In genomic region chr7:31882187-31882586, GRCh38 we compare ENCODE assay signal across 12 cellular contexts.
DNase-seq lines count a peak whose midpoint lies in the region; ATAC-seq and TF ChIP-seq lines count a peak whose summit lies in the region.
"Had no signal": no experiment of that assay in that cellular context is flagged by ENCODE, and none has a peak within 500 bp of the region (broad histone marks: within the 10 kb centered on the region; RNA-seq: fewer than 3 reads in every experiment).

No MANE protein-coding gene starts in this region.

- H4K20me1 ChIP-seq in hepatocyte (ENCODE audit: insufficient read depth, poor library complexity, severe bottlenecking) = no peaks in the 10 kb centered on the region

- peak; percentile 37 for ATAC-seq in foreskin keratinocyte

- no peak overlapping the region for H3K27ac ChIP-seq in foreskin keratinocyte
- H3K27ac ChIP-seq in hepatocyte = no peak overlapping the region

- H3K79me2 ChIP-seq in hepatocyte = no peaks in the 10 kb centered on the region

- TF ChIP-seq CTCF in Calu3 (IDR thresholded peaks at IDR 0.05; ENCODE audit: unreplicated experiment) (peak; percentile 52), foreskin keratinocyte (conservative IDR thresholded peaks at IDR 0.05) (peak; percentile 20), osteocyte (IDR thresholded peaks at IDR 0.05) (peak; percentile 39), hepatocyte (IDR thresholded peaks at IDR 0.05; ENCODE audit: poor library complexity) (no peak)

- H3K4me2 ChIP-seq in hepatocyte = no peak overlapping the region

- H3K9me3 Mint-ChIP-seq in Calu3 (ENCODE audit: low read depth, unreplicated experiment) = peaks cover 2% of the 10 kb centered on the region
- H3K9me3 Mint-ChIP-seq in osteocyte (ENCODE audit: unreplicated experiment) = no peaks in the 10 kb centered on the region

- H3K9me3 ChIP-seq in hepatocyte (ENCODE audit: low read depth) = no peaks in the 10 kb centered on the region

- intact Hi-C loops in Calu3 (cut with micrococcal nuclease; ENCODE audit: unreplicated experiment) = no loop called here

- H3K27ac Mint-ChIP-seq in Calu3 (ENCODE audit: unreplicated experiment) = no peak overlapping the region
- H3K27ac Mint-ChIP-seq in osteocyte (ENCODE audit: unreplicated experiment) = peak overlapping the region; percentile 89
- H3K27ac Mint-ChIP-seq: CD4-positive, alpha-beta memory T cell; stimulated activated naive CD8-positive, alpha-beta T cell treated with anti-CD3 and anti-CD28 coated beads, Interleukin-15, Interleukin-2, amounts not matched to agents 100 ng/mL and 50 ng/mL, for 24 hours had no signal

- CTCF ChIA-PET in Calu3 (lab: Charles Lee) = interaction anchor here (0.6 to 0.8 kb wide), 2 partner anchors 17 to 57 kb away, joined by 3 read pairs; no protein-coding TSS in a partner anchor

- H3K36me3 Mint-ChIP-seq in Calu3 (ENCODE audit: insufficient read depth, unreplicated experiment) (no peaks in the 10 kb centered on the region), osteocyte (ENCODE audit: unreplicated experiment) (peaks cover 38% of the 10 kb centered on the region)
- H3K36me3 Mint-ChIP-seq: CD4-positive, alpha-beta memory T cell had no signal

- H2AFZ ChIP-seq in hepatocyte = no peak overlapping the region

- no peaks in the 10 kb centered on the region for H3K9me2 ChIP-seq in hepatocyte (replicated peaks; ENCODE audit: insufficient read depth)

- WGBS in hepatocyte (ENCODE audit: low lambda C conversion rate, missing lambda C conversion rate) = 67% methylated on average over 4 of the region's 4 CpGs

- H3K4me3 Mint-ChIP-seq in Calu3 (ENCODE audit: low read depth, unreplicated experiment) = no peak overlapping the region
- H3K4me3 Mint-ChIP-seq in osteocyte (ENCODE audit: unreplicated experiment) = peak overlapping the region; percentile 20
- H3K4me3 Mint-ChIP-seq: CD4-positive, alpha-beta memory T cell; stimulated activated naive CD8-positive, alpha-beta T cell treated with anti-CD3 and anti-CD28 coated beads, Interleukin-15, Interleukin-2, amounts not matched to agents 100 ng/mL and 50 ng/mL, for 24 hours had no signal

- DNase-seq in Calu3 = peak; percentile 28
- DNase-seq in RPMI7951 (ENCODE audit: low read depth) = peak; percentile 78
- peak in 1 of 2 donors; percentile 11 for DNase-seq in foreskin keratinocyte
- DNase-seq in osteocyte (ENCODE audit: extremely low spot score, unreplicated experiment) = no peak
- DNase-seq in NCI-H526 (lab: John Stamatoyannopoulos, UW) = no peak
- DNase-seq in hepatocyte (ENCODE audit: low spot score) = no peak
- no peak for DNase-seq in NCI-H2196 treated with DMSO at 0.1 percent for 48 hours (lab: John Stamatoyannopoulos, UW; ENCODE audit: unreplicated experiment)
- DNase-seq in MV-4-11 (lab: John Stamatoyannopoulos, UW) = no peak
- DNase-seq: CD4-positive, alpha-beta memory T cell; stimulated activated CD4-positive, alpha-beta T cell treated with anti-CD3 and anti-CD28 coated beads, Interleukin-15, amount 100 ng/mL, for 24 hours; T1000 had no signal

- BruUV-seq in Calu3 (replicated peaks; lab: Mats Ljungman, UMichigan) = no TSS peak

- H3K4me1 Mint-ChIP-seq in Calu3 (ENCODE audit: low read depth, unreplicated experiment) (peaks cover 29% of the 10 kb centered on the region), osteocyte (ENCODE audit: unreplicated experiment) (peaks cover 74% of the 10 kb centered on the region)
- H3K4me1 Mint-ChIP-seq: CD4-positive, alpha-beta memory T cell had no signal

- H3K27me3 Mint-ChIP-seq in Calu3 (ENCODE audit: unreplicated experiment) (no peaks in the 10 kb centered on the region), osteocyte (ENCODE audit: unreplicated experiment) (no peaks in the 10 kb centered on the region)
- H3K27me3 Mint-ChIP-seq: CD4-positive, alpha-beta memory T cell; stimulated activated naive CD8-positive, alpha-beta T cell treated with anti-CD3 and anti-CD28 coated beads, Interleukin-15, Interleukin-2, amounts not matched to agents 100 ng/mL and 50 ng/mL, for 24 hours had no signal

- H3K4me1 ChIP-seq in foreskin keratinocyte (peaks cover 22% of the 10 kb centered on the region), hepatocyte (ENCODE audit: insufficient read depth) (no peaks in the 10 kb centered on the region)

- H3K27me3 ChIP-seq in foreskin keratinocyte = no peaks in the 10 kb centered on the region
- H3K27me3 ChIP-seq in hepatocyte = no peaks in the 10 kb centered on the region

- no peak overlapping the region for H3K4me3 ChIP-seq in hepatocyte

- H3K36me3 ChIP-seq in hepatocyte (replicated peaks; ENCODE audit: insufficient read depth, low read depth) = no peaks in the 10 kb centered on the region

Comparison
In these comparisons a context has a peak if more than half of its experiments do, and no peak if none do; other contexts are left out.
1. DNase-seq: peak in Calu3 (single experiment) and RPMI7951 (single experiment); none in osteocyte (single experiment), NCI-H526 (0 of 2), hepatocyte (single experiment), NCI-H2196 treated with DMSO at 0.1 percent for 48 hours (single experiment) and MV-4-11 (single experiment).